In genomic region chr16:23027386-23027785, GRCh38 we compare ENCODE assay signal across 25 cellular contexts.
"Had no signal": no experiment of that assay in that cellular context is flagged by ENCODE, and none has a peak within 500 bp of the region (broad histone marks: within the 10 kb centered on the region; RNA-seq: fewer than 3 reads in every experiment).

No MANE protein-coding gene starts in this region.

- H3K9me3 ChIP-seq: adrenal gland, colonic mucosa, SJSA1 had no signal

- ATAC-seq: activated CD8-positive, alpha-beta T cell treated with anti-CD3 and anti-CD28 coated beads, Interleukin-2, amount 10 ng/mL, durations not matched to agents 7 days and 5 days; PC-3 had no signal

- H3K27ac Mint-ChIP-seq: activated CD8-positive, alpha-beta T cell treated with anti-CD3 and anti-CD28 coated beads, Interleukin-2, amount 10 ng/mL, durations not matched to agents 7 days and 5 days; activated naive CD8-positive, alpha-beta T cell treated with anti-CD3 and anti-CD28 coated beads, Interleukin-2, amount 10 ng/mL, durations not matched to agents 7 days and 5 days; T-helper 1 cell treated with Interleukin-12 subunit alpha and Interleukin-12 subunit beta and Interleukin-4 antibody, amounts not matched to agents 30 μg/mL and 1 μg/mL, for 36 hours; WTC11 had no signal

- H3K36me3 Mint-ChIP-seq: activated naive CD8-positive, alpha-beta T cell treated with anti-CD3 and anti-CD28 coated beads, Interleukin-2, amount 10 ng/mL, durations not matched to agents 7 days and 5 days; WTC11 had no signal

- H3K4me3 ChIP-seq: adrenal gland, colonic mucosa, SJSA1 had no signal

- H3K36me3 ChIP-seq: adrenal gland, colonic mucosa, SJSA1 had no signal

- H3K4me1 Mint-ChIP-seq: activated naive CD8-positive, alpha-beta T cell treated with anti-CD3 and anti-CD28 coated beads, Interleukin-2, amount 10 ng/mL, durations not matched to agents 7 days and 5 days had no signal

- H3K27me3 ChIP-seq: adrenal gland, colonic mucosa, SJSA1 had no signal

- H3K27ac ChIP-seq: adrenal gland, colonic mucosa, KMS-11, SJSA1 had no signal

- DNase-seq: activated CD4-positive, alpha-beta T cell treated with anti-CD3 and anti-CD28 coated beads for 48 hours; activated CD4-positive, alpha-beta T cell treated with anti-CD3 and anti-CD28 coated beads, Interleukin-2, amount 50 U/mL, for 4 hours; activated CD4-positive, CD25-positive, alpha-beta regulatory T cell treated with anti-CD3 and anti-CD28 coated beads, Interleukin-2, amount 50 U/mL, for 72 hours; activated CD8-positive, alpha-beta memory T cell treated with anti-CD3 and anti-CD28 coated beads, Interleukin-2, amount 50 U/mL, for 48 hours; activated CD8-positive, alpha-beta T cell treated with anti-CD3 and anti-CD28 coated beads, Interleukin-2, amount 10 ng/mL, durations not matched to agents 7 days and 5 days; activated naive CD4-positive, alpha-beta T cell treated with anti-CD3 and anti-CD28 coated beads, Interleukin-2, amount 50 U/mL, for 16 hours; activated naive CD8-positive, alpha-beta T cell treated with anti-CD3 and anti-CD28 coated beads, Interleukin-2, amount 10 ng/mL, durations not matched to agents 7 days and 5 days; activated T-cell treated with anti-CD3 and anti-CD28 coated beads, Interleukin-2, amount 50 U/mL, for 1 hour; adrenal gland; anterior cingulate cortex; cerebellar nuclear complex; colonic mucosa; NCI-H146; NCI-H187 treated with DMSO at 0.1 percent for 48 hours; NCI-H2107; NCI-H2227 treated with DMSO at 0.1 percent for 48 hours; NCI-H524; NCI-H82; SHP77; T-helper 9 cell had no signal

- H3K9me3 Mint-ChIP-seq: activated naive CD8-positive, alpha-beta T cell treated with anti-CD3 and anti-CD28 coated beads, Interleukin-2, amount 10 ng/mL, durations not matched to agents 7 days and 5 days; T-helper 1 cell treated with Interleukin-12 subunit alpha and Interleukin-12 subunit beta and Interleukin-4 antibody, amounts not matched to agents 30 μg/mL and 1 μg/mL, for 36 hours; WTC11 had no signal

- H3K4me3 Mint-ChIP-seq: activated CD8-positive, alpha-beta T cell treated with anti-CD3 and anti-CD28 coated beads, Interleukin-2, amount 10 ng/mL, durations not matched to agents 7 days and 5 days; activated naive CD8-positive, alpha-beta T cell treated with anti-CD3 and anti-CD28 coated beads, Interleukin-2, amount 10 ng/mL, durations not matched to agents 7 days and 5 days; T-helper 1 cell treated with Interleukin-12 subunit alpha and Interleukin-12 subunit beta and Interleukin-4 antibody, amounts not matched to agents 30 μg/mL and 1 μg/mL, for 36 hours; WTC11 had no signal

- H3K4me1 ChIP-seq: adrenal gland, colonic mucosa, SJSA1 had no signal
